22 cellular contexts compared by ENCODE assay signal in the genomic region with DNA sequence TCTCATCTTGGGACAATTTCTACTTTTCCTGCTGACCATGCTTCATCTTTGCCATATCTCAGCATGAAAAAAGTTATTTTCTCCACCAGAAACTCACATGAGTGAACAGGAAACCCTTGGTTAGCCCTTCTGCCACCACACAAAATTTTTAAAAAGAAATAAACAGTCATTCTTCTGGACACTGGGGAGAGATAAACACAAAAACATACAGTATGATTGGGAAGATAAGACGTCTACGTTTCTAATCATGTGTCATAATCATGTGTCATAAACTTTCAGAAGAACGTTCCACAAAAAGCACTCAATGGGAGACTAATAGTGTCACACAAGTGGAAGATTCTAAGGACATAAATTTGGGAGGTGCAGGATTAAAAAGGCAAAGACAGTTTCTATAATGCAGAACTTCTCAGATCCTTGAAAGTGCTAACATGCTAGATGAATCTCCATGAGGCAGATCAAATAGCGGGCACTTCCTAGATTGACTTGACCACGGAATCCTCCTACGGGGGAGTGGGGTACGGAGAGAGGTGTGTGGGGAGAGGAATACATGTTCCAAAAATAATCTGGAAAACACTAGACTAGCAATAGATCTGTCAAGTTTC.
"Had no signal": no experiment of that assay in that cellular context is flagged by ENCODE, and none has a peak within 500 bp of the region (broad histone marks: within the 10 kb centered on the region; RNA-seq: fewer than 3 reads in every experiment).

No MANE protein-coding gene starts in this region.

- H3K27ac Mint-ChIP-seq: activated CD8-positive, alpha-beta T cell treated with anti-CD3 and anti-CD28 coated beads, Interleukin-2, amount 10 ng/mL, durations not matched to agents 7 days and 5 days; activated naive CD4-positive, alpha-beta T cell treated with anti-CD3 and anti-CD28 coated beads, Interleukin-2, amount 50 U/mL, for 24 hours; dendritic cell treated with granulocyte-macrophage colony-stimulating factor and Interleukin-4, amounts not matched to agents 40 ng/mL and 50 ng/mL, for 4 days; memory B cell; stimulated activated effector memory CD8-positive, alpha-beta T cell treated with anti-CD3 and anti-CD28 coated beads, Interleukin-12 subunit alpha, Interleukin-12 subunit beta, amount 100 ng/mL, for 72 hours had no signal

- H3K9me3 ChIP-seq: gastrocnemius medialis, heart left ventricle, transverse colon had no signal

- ATAC-seq: activated CD4-positive, CD25-positive, alpha-beta regulatory T cell treated with anti-CD3 and anti-CD28 coated beads, Interleukin-2, amount 50 U/mL, for 24 hours; activated CD8-positive, alpha-beta T cell treated with anti-CD3 and anti-CD28 coated beads, Interleukin-2, amount 10 ng/mL, durations not matched to agents 7 days and 5 days; gastrocnemius medialis; heart left ventricle; left colon; stimulated activated effector memory CD8-positive, alpha-beta T cell treated with anti-CD3 and anti-CD28 coated beads, Interleukin-12 subunit alpha, Interleukin-12 subunit beta, amount 100 ng/mL, for 72 hours; stimulated activated naive CD8-positive, alpha-beta T cell treated with anti-CD3 and anti-CD28 coated beads, Interleukin-15, amount 100 ng/mL, for 72 hours had no signal

- H2AFZ ChIP-seq: parathyroid adenoma had no signal

- FAIRE-seq: endometrium, keratinocyte, urothelium cell line had no signal

- DNase-seq: activated CD4-positive, alpha-beta T cell treated with anti-CD3 and anti-CD28 coated beads, Interleukin-2, amount 50 U/mL, for 1 hour; activated CD8-positive, alpha-beta T cell treated with anti-CD3 and anti-CD28 coated beads, Interleukin-2, amount 10 ng/mL, durations not matched to agents 7 days and 5 days; activated gamma-delta T cell treated with Interleukin-2 at 50 U/mL for 16 hours; effector CD4-positive, alpha-beta T cell; heart left ventricle; left colon; nucleus accumbens; stimulated activated CD4-positive, alpha-beta T cell treated with anti-CD3 and anti-CD28 coated beads, Interleukin-2, amount 100 ng/mL, for 24 hours; stimulated activated naive CD8-positive, alpha-beta T cell treated with anti-CD3 and anti-CD28 coated beads, Interleukin-15, amount 100 ng/mL, for 72 hours; transverse colon had no signal

- H3K27ac ChIP-seq: parathyroid adenoma, transverse colon, VCaP had no signal

- H3K9me3 Mint-ChIP-seq: activated naive CD4-positive, alpha-beta T cell treated with anti-CD3 and anti-CD28 coated beads, Interleukin-2, amount 50 U/mL, for 24 hours; dendritic cell treated with granulocyte-macrophage colony-stimulating factor and Interleukin-4, amounts not matched to agents 40 ng/mL and 50 ng/mL, for 4 days; memory B cell; stimulated activated effector memory CD8-positive, alpha-beta T cell treated with anti-CD3 and anti-CD28 coated beads, Interleukin-12 subunit alpha, Interleukin-12 subunit beta, amount 100 ng/mL, for 72 hours; stimulated activated naive CD8-positive, alpha-beta T cell treated with anti-CD3 and anti-CD28 coated beads, Interleukin-15, amount 100 ng/mL, for 72 hours had no signal

- H3K9ac ChIP-seq: parathyroid adenoma had no signal

- H3K4me1 Mint-ChIP-seq: activated naive CD4-positive, alpha-beta T cell treated with anti-CD3 and anti-CD28 coated beads, Interleukin-2, amount 50 U/mL, for 24 hours; brain; memory B cell; stimulated activated effector memory CD8-positive, alpha-beta T cell treated with anti-CD3 and anti-CD28 coated beads, Interleukin-12 subunit alpha, Interleukin-12 subunit beta, amount 100 ng/mL, for 72 hours; stimulated activated naive CD8-positive, alpha-beta T cell treated with anti-CD3 and anti-CD28 coated beads, Interleukin-15, amount 100 ng/mL, for 72 hours had no signal

- H3K4me3 ChIP-seq: gastrocnemius medialis, heart left ventricle, transverse colon had no signal

- H3K79me2 ChIP-seq: parathyroid adenoma had no signal

- H3K4me1 ChIP-seq: parathyroid adenoma had no signal

- H3K36me3 ChIP-seq: gastrocnemius medialis, heart left ventricle, transverse colon had no signal

- H3K27me3 Mint-ChIP-seq: activated naive CD4-positive, alpha-beta T cell treated with anti-CD3 and anti-CD28 coated beads, Interleukin-2, amount 50 U/mL, for 24 hours had no signal

- H3K4me3 Mint-ChIP-seq: activated CD8-positive, alpha-beta T cell treated with anti-CD3 and anti-CD28 coated beads, Interleukin-2, amount 10 ng/mL, durations not matched to agents 7 days and 5 days; activated naive CD4-positive, alpha-beta T cell treated with anti-CD3 and anti-CD28 coated beads, Interleukin-2, amount 50 U/mL, for 24 hours; brain; dendritic cell treated with granulocyte-macrophage colony-stimulating factor and Interleukin-4, amounts not matched to agents 40 ng/mL and 50 ng/mL, for 4 days; memory B cell; stimulated activated effector memory CD8-positive, alpha-beta T cell treated with anti-CD3 and anti-CD28 coated beads, Interleukin-12 subunit alpha, Interleukin-12 subunit beta, amount 100 ng/mL, for 72 hours; stimulated activated naive CD8-positive, alpha-beta T cell treated with anti-CD3 and anti-CD28 coated beads, Interleukin-15, amount 100 ng/mL, for 72 hours had no signal

- H3K36me3 Mint-ChIP-seq: activated naive CD4-positive, alpha-beta T cell treated with anti-CD3 and anti-CD28 coated beads, Interleukin-2, amount 50 U/mL, for 24 hours; brain; memory B cell; stimulated activated effector memory CD8-positive, alpha-beta T cell treated with anti-CD3 and anti-CD28 coated beads, Interleukin-12 subunit alpha, Interleukin-12 subunit beta, amount 100 ng/mL, for 72 hours had no signal
